9 cellular contexts compared by ENCODE assay signal in the genomic region with DNA sequence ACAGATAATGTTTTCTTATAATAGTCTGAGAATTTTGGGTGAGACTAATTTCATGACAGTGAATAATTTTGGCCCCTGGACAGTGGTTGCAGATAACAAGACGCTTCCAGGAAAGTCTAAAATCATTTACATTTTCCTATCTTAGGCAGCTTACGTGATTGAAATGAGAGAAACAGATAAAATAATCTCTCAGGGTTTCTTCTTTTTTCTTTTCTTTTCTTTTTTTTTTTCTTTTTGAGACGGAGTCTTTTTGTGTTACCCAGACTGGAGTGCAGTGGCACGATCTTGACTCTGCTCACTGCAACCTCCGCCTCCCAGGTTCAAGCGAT. TPM values are rescaled to one million over a fixed set of nuclear protein-coding genes. Genes with fewer than 3 reads are reported as not detected.
DNase-seq lines count a peak whose midpoint lies in the region; ATAC-seq and TF ChIP-seq lines count a peak whose summit lies in the region.
"Had no signal": no experiment of that assay in that cellular context is flagged by ENCODE, and none has a peak within 500 bp of the region (broad histone marks: within the 10 kb centered on the region; RNA-seq: fewer than 3 reads in every experiment).

No MANE protein-coding gene starts in this region.

- TF ChIP-seq POLR2A in gastrocnemius medialis (IDR thresholded peaks at IDR 0.05), result no peak

- no peaks in the 10 kb centered on the region for H3K79me2 ChIP-seq in SK-N-SH (ENCODE audit: insufficient read depth)
- H3K79me2 ChIP-seq in OCI-LY7 (ENCODE audit: insufficient read depth, low read depth, low read length), result peaks cover 27% of the 10 kb centered on the region

- no TSS peak for BruUV-seq in OCI-LY7 (replicated peaks; lab: Mats Ljungman, UMichigan)

- POLR2A ChIA-PET in SK-N-SH (lab: Yijun Ruan, JAX), result interaction anchor here (0.7 to 1.6 kb wide), 2 partner anchors 96 to 144 kb away, joined by 4 to 14 read pairs; no protein-coding TSS in a partner anchor
- POLR2A ChIA-PET in OCI-LY7 (lab: Charles Lee), result interaction anchor here (0.7 to 6.9 kb wide), 15 partner anchors 12 to 154 kb away, joined by 3 to 70 read pairs (median 5); a partner anchor contains a TSS

- DNase-seq in SK-N-SH, result no peak
- no peak for DNase-seq in OCI-LY7 (ENCODE audit: low spot score)
- DNase-seq in colonic mucosa, result no peak
- no peak for DNase-seq in gastrocnemius medialis
- no peak for DNase-seq in KBM-7
- no peak for DNase-seq in activated CD4-positive, CD25-positive, alpha-beta regulatory T cell treated with anti-CD3 and anti-CD28 coated beads, Interleukin-2, amount 50 U/mL, for 72 hours
- no peak for DNase-seq in NCI-H345 (lab: John Stamatoyannopoulos, UW)
- DNase-seq: activated effector memory CD4-positive, alpha-beta T cell treated with Interleukin-2 at 50 U/mL for 16 hours had no signal

- H3K27me3 ChIP-seq in SK-N-SH (ENCODE audit: insufficient read depth) (no peaks in the 10 kb centered on the region), colonic mucosa (no peaks in the 10 kb centered on the region), gastrocnemius medialis (no peaks in the 10 kb centered on the region)

- WGBS in SK-N-SH (ENCODE audit: low lambda C conversion rate), result 75% methylated on average over 6 of the region's 6 CpGs

- intact Hi-C loops in OCI-LY7 (cut with micrococcal nuclease; ENCODE audit: unreplicated experiment) (loop anchor here (1.0 kb wide), 6 partner anchors 16 to 207 kb away; no protein-coding TSS in a partner anchor), colonic mucosa (cut with DNase I) (loop anchor here (5.0 kb wide), 2 partner anchors 66 to 211 kb away; no protein-coding TSS in a partner anchor), gastrocnemius medialis (cut with DNase I; ENCODE audit: low total_unique reads) (loop anchor here (1.0 to 10.0 kb wide), 6 partner anchors 55 to 1069 kb away; a partner anchor contains a TSS)

- H3K9me3 ChIP-seq in SK-N-SH, result no peaks in the 10 kb centered on the region
- no peaks in the 10 kb centered on the region for H3K9me3 ChIP-seq in OCI-LY7 (ENCODE audit: low read length)
- no peaks in the 10 kb centered on the region for H3K9me3 ChIP-seq in colonic mucosa
- H3K9me3 ChIP-seq in gastrocnemius medialis, result no peaks in the 10 kb centered on the region

- TF ChIP-seq EP300 in SK-N-SH (IDR thresholded peaks at IDR 0.05; ENCODE audit: borderline replicate concordance in 1 of 2, low read depth in 1 of 2, low read length in 1 of 2), result no peak

- 0 out of 4 replicates have a peak overlapping the region, but pooled peaks of 1 of the 2 experiments have one; percentile 28 for H3K4me3 ChIP-seq in SK-N-SH (ENCODE audit: low read depth in 2 of 2, low read length in 1 of 2)
- peak overlapping the region; percentile 36 for H3K4me3 ChIP-seq in OCI-LY7 (ENCODE audit: low read depth, low read length, poor library complexity, severe bottlenecking)
- H3K4me3 ChIP-seq in colonic mucosa, result no peak overlapping the region
- peak overlapping the region in 1 of 4 donors; percentile 24 for H3K4me3 ChIP-seq in gastrocnemius medialis

- ATAC-seq in SK-N-SH treated with all-trans-retinoic acid at 6 μM for 48 hours, result no peak
- no peak for ATAC-seq in gastrocnemius medialis

- TF ChIP-seq CTCF in SK-N-SH (IDR thresholded peaks at IDR 0.05) (no peak), OCI-LY7 (conservative IDR thresholded peaks at IDR 0.05; ENCODE audit: low read length) (no peak), colonic mucosa (IDR thresholded peaks at IDR 0.05) (no peak), gastrocnemius medialis (IDR thresholded peaks at IDR 0.05 in 4 of 5, conservative IDR thresholded peaks at IDR 0.05 in 1 of 5) (no peak)

- in situ Hi-C loops in gastrocnemius medialis (cut with MboI; ENCODE audit: low sequenced_read_pairs in 4 of 4), result loop anchor here (5.0 to 25.0 kb wide), 5 partner anchors 51 to 219 kb away; a partner anchor contains a TSS
- in situ Hi-C loops in KBM-7 (cut with MboI; ENCODE audit: low pct_unique_long_range_greater_than_20kb, low sequenced_read_pairs), result loop anchor here (10.0 kb wide), 1 partner anchor 89 kb away; no protein-coding TSS in a partner anchor

- H3K27ac ChIP-seq in SK-N-SH (ENCODE audit: low read depth in 2 of 2, low read length in 1 of 2) (peak overlapping the region in 1 of 2 experiments; percentile 63; a peak in 2 of 4 replicates), OCI-LY7 (ENCODE audit: low read depth, low read length, poor library complexity, severe bottlenecking) (peak overlapping the region; percentile 74), colonic mucosa (peak overlapping the region; percentile 54), gastrocnemius medialis (peak overlapping the region in 3 of 4 donors; percentile 67 to 74 (median 69))

- no peak for TF ChIP-seq RAD21 in SK-N-SH (IDR thresholded peaks at IDR 0.05; ENCODE audit: low read length)

- H3K4me2 ChIP-seq in SK-N-SH, result peak overlapping the region; percentile 51; the same call in 1 of the 2 replicates
- H3K4me2 ChIP-seq in OCI-LY7 (ENCODE audit: low read length), result peak overlapping the region; percentile 66

- H4K20me1 ChIP-seq in SK-N-SH (ENCODE audit: insufficient read depth) (no peaks in the 10 kb centered on the region), OCI-LY7 (ENCODE audit: insufficient read depth, low read length) (no peaks in the 10 kb centered on the region)

- H3F3A ChIP-seq in SK-N-SH (replicated peaks; ENCODE audit: insufficient read depth), result peaks cover 10% of the 10 kb centered on the region

- CTCF ChIA-PET in SK-N-SH (lab: Yijun Ruan, JAX) (interaction anchor here (0.7 to 12.6 kb wide), 44 partner anchors 10 to 1126 kb away, joined by 3 to 261 read pairs (median 6); a partner anchor contains a TSS), OCI-LY7 (lab: Charles Lee; ENCODE audit: unreplicated experiment) (interaction anchor here (0.8 to 3.5 kb wide), 6 partner anchors 12 to 107 kb away, joined by 3 to 30 read pairs (median 4); no protein-coding TSS in a partner anchor)

- no peaks in the 10 kb centered on the region for H3K9me2 ChIP-seq in SK-N-SH
- no peaks in the 10 kb centered on the region for H3K9me2 ChIP-seq in OCI-LY7 (ENCODE audit: insufficient read depth, low read length)

- peak overlapping the region; percentile 33; the same call in 1 of the 2 replicates for H3K9ac ChIP-seq in SK-N-SH
- peak overlapping the region in 1 of 2 donors; percentile 26 for H3K9ac ChIP-seq in colonic mucosa (ENCODE audit: low read depth in 2 of 2, low read length in 2 of 2)

- H2AFZ ChIP-seq in SK-N-SH (ENCODE audit: low read depth) (peak overlapping the region; percentile 54), OCI-LY7 (ENCODE audit: low read length) (peak overlapping the region; percentile 68; the same call in 1 of the 2 replicates)

- peaks cover 3 to 12% of the 10 kb centered on the region in 2 experiments; a peak in 2 of 4 replicates for H3K4me1 ChIP-seq in SK-N-SH (ENCODE audit: control insufficient read depth in 1 of 2, insufficient read depth in 2 of 2, low read depth in 1 of 2, low read length in 1 of 2)
- peaks cover 45% of the 10 kb centered on the region for H3K4me1 ChIP-seq in OCI-LY7 (ENCODE audit: insufficient read depth, low read length, poor library complexity, severe bottlenecking)
- no peaks in the 10 kb centered on the region for H3K4me1 ChIP-seq in colonic mucosa
- H3K4me1 ChIP-seq in gastrocnemius medialis, result peaks cover 20 to 22% of the 10 kb centered on the region in 2 donors

- H3K36me3 ChIP-seq in SK-N-SH (replicated peaks in 1 of 2; ENCODE audit: control insufficient read depth in 1 of 2, insufficient read depth in 2 of 2, low read length in 1 of 2), result no peaks in the 10 kb centered on the region
- no peaks in the 10 kb centered on the region for H3K36me3 ChIP-seq in OCI-LY7 (ENCODE audit: insufficient read depth, low read length)
- H3K36me3 ChIP-seq in colonic mucosa, result no peaks in the 10 kb centered on the region
- no peaks in the 10 kb centered on the region for H3K36me3 ChIP-seq in gastrocnemius medialis

TF ChIP-seq in SK-N-SH, 30 proteins besides CTCF, POLR2A, EP300 and RAD21 (continues in another document):
- TF ChIP-seq MXI1 (IDR thresholded peaks at IDR 0.05; ENCODE audit: low read depth, low read length), result no peak

TF ChIP-seq in SK-N-SH treated with all-trans-retinoic acid at 6 μM for 48 hours, 23 proteins besides CTCF, POLR2A, EP300 and RAD21:
- TF ChIP-seq TOX (CRISPR knock-in tag; IDR thresholded peaks at IDR 0.05; ENCODE audit: borderline replicate concordance) (no peak), ESRRG (CRISPR knock-in tag; IDR thresholded peaks at IDR 0.05) (no peak), ZFP3 (CRISPR knock-in tag; IDR thresholded peaks at IDR 0.05) (no peak), SNAI2 (CRISPR knock-in tag; IDR thresholded peaks at IDR 0.05) (no peak)
- TF ChIP-seq, protein P1, sequence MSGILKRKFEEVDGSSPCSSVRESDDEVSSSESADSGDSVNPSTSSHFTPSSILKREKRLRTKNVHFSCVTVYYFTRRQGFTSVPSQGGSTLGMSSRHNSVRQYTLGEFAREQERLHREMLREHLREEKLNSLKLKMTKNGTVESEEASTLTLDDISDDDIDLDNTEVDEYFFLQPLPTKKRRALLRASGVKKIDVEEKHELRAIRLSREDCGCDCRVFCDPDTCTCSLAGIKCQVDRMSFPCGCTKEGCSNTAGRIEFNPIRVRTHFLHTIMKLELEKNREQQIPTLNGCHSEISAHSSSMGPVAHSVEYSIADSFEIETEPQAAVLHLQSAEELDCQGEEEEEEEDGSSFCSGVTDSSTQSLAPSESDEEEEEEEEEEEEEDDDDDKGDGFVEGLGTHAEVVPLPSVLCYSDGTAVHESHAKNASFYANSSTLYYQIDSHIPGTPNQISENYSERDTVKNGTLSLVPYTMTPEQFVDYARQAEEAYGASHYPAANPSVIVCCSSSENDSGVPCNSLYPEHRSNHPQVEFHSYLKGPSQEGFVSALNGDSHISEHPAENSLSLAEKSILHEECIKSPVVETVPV (CRISPR knock-in tag; IDR thresholded peaks at IDR 0.05), result no peak
TF ChIP-seq in SK-N-SH treated with all-trans-retinoic acid at 6 μM for 48 hours: peak in this region for 0.

RNA-seq across cellular contexts. Expression of a gene that starts 4.2 kb away (rescaled TPM):
- 9.4 and 10.9 TPM in 2 replicates for polyA plus RNA-seq in SK-N-SH (2012; rRNA removed)
- 13.1 and 18.2 TPM in 2 replicates for polyA plus RNA-seq in SK-N-SH (2012; cell fraction: cytosol; rRNA removed)
- 5.6 and 10.4 TPM in 2 replicates for polyA plus RNA-seq in SK-N-SH (2012; cell fraction: nucleus; rRNA removed)
- total RNA-seq in OCI-LY7 (2014; rRNA removed; shearing (Covaris generic)), result 1.2 and 1.3 TPM in 2 replicates
- total RNA-seq in OCI-LY7 (2022) (3.5 and 5.0 TPM in 2 replicates), colonic mucosa (100 to 1,000 TPM; 135 to 173 TPM), gastrocnemius medialis (10 to 100 TPM; 14.0 to 29.9 (median 24.9) TPM)

RNA-seq across cellular contexts. Expression of a gene that starts 57.3 kb away (rescaled TPM):
- 0.19 and 0.28 TPM in 2 replicates for polyA plus RNA-seq in SK-N-SH (2012; rRNA removed)
- 0.19 and 0.24 TPM in 2 replicates for polyA plus RNA-seq in SK-N-SH (2012; cell fraction: cytosol; rRNA removed)
- polyA plus RNA-seq in SK-N-SH (2012; cell fraction: nucleus; rRNA removed), result 0.19 and 0.23 TPM in 2 replicates
- total RNA-seq in OCI-LY7 (2014; rRNA removed; shearing (Covaris generic)), result 74.7 and 78.4 TPM in 2 replicates
- total RNA-seq in OCI-LY7 (2022), result 166 and 167 TPM in 2 replicates
- total RNA-seq in colonic mucosa, result 1 to 10 TPM; 5.5 to 6.5 TPM
- 1 to 10 TPM; 1.0 to 2.1 (median 1.6) TPM for total RNA-seq in gastrocnemius medialis

Comparison
In these comparisons a context has a peak if more than half of its experiments do, and no peak if none do; other contexts are left out.
1. RNA of a gene that starts 4.2 kb away (total RNA-seq): 135 to 173 TPM in colonic mucosa; 14.0 to 29.9 TPM in gastrocnemius medialis and 1.2 to 5.0 TPM in OCI-LY7; every median in the first group is over 4 times any median in the second.
2. RNA of a gene that starts 57.3 kb away (total RNA-seq): 74.7 to 167 TPM in OCI-LY7; 5.5 to 6.5 TPM in colonic mucosa and 1.0 to 2.1 TPM in gastrocnemius medialis; every median in the first group is over 10 times any median in the second.